In genomic region chr1:32204943-32205361, GRCh38 we compare ENCODE assay signal across 8 cellular contexts. TPM values are rescaled to one million over a fixed set of nuclear protein-coding genes. Genes with fewer than 3 reads are reported as not detected.
DNase-seq lines count a peak whose midpoint lies in the region; ATAC-seq, FAIRE-seq and TF ChIP-seq lines count a peak whose summit lies in the region.

No MANE protein-coding gene starts in this region.

- H3K9me3 Mint-ChIP-seq in naive thymus-derived CD4-positive, alpha-beta T cell: no peaks in the 10 kb centered on the region

- CTCF ChIA-PET in naive thymus-derived CD4-positive, alpha-beta T cell (lab: Charles Lee): interaction anchor here (1.0 to 2.1 kb wide), 2 partner anchors 10 to 44 kb away, joined by 3 to 7 read pairs; no protein-coding TSS in a partner anchor

- no peak overlapping the region for H2AFZ ChIP-seq in Loucy (ENCODE audit: low read length)

- ATAC-seq in naive thymus-derived CD4-positive, alpha-beta T cell: no peak
- ATAC-seq in HG03025 (IDR thresholded peaks at IDR 0.05; ENCODE audit: low FRiP score, unreplicated experiment): no peak

- no peaks in the 10 kb centered on the region for H3K36me3 ChIP-seq in BE2C
- H3K36me3 ChIP-seq in Loucy (ENCODE audit: insufficient read depth, low read length): no peaks in the 10 kb centered on the region
- H3K36me3 ChIP-seq in naive thymus-derived CD4-positive, alpha-beta T cell (ENCODE audit: control insufficient read depth in 2 of 3, insufficient read depth in 3 of 3, low read length in 3 of 3): peaks cover 0 to 16% (median 0%) of the 10 kb centered on the region in 3 experiments

- peaks cover 0 to 4% (median 0%) of the 10 kb centered on the region in 5 donors for H3K36me3 Mint-ChIP-seq in naive thymus-derived CD4-positive, alpha-beta T cell

- H3K4me3 ChIP-seq in BE2C (ENCODE audit: low read depth, low read length) (peak overlapping the region; percentile 73), Loucy (ENCODE audit: low read length, poor library complexity, severe bottlenecking) (peak overlapping the region; percentile 80), coronary artery (peak overlapping the region; percentile 86)
- peak overlapping the region; percentile 81 for H3K4me3 ChIP-seq in naive thymus-derived CD4-positive, alpha-beta T cell (ENCODE audit: low read length)

- H3F3A ChIP-seq in Loucy (ENCODE audit: low read depth): no peaks in the 10 kb centered on the region; the same call in 1 of the 2 replicates

- H3K27ac ChIP-seq in coronary artery: peak overlapping the region in 1 of 2 donors; percentile 65
- H3K27ac ChIP-seq in naive thymus-derived CD4-positive, alpha-beta T cell (ENCODE audit: low read depth, low read length): peak overlapping the region; percentile 80

- H3K9me2 ChIP-seq in Loucy (replicated peaks; ENCODE audit: low read depth, low read length): no peaks in the 10 kb centered on the region

- peak overlapping the region in 8 of 9 donors; percentile 31 to 95 (median 88) for H3K27ac Mint-ChIP-seq in naive thymus-derived CD4-positive, alpha-beta T cell

- peak overlapping the region; percentile 78 for H3K9ac ChIP-seq in Loucy (ENCODE audit: low read depth, low read length, poor library complexity, severe bottlenecking)

- no peaks in the 10 kb centered on the region for H3K27me3 Mint-ChIP-seq in naive thymus-derived CD4-positive, alpha-beta T cell

- H3K4me3 Mint-ChIP-seq in naive thymus-derived CD4-positive, alpha-beta T cell: peak overlapping the region in 9 of 10 donors; percentile 65 to 91 (median 88)

- POLR2A ChIA-PET in naive thymus-derived CD4-positive, alpha-beta T cell (lab: Charles Lee): interaction anchor here (1.0 to 4.0 kb wide), 9 partner anchors 10 to 189 kb away, joined by 3 to 18 read pairs (median 6); partner anchors contain the start of genes BSDC1, HDAC1 and MARCKSL1

- DNase-seq in BE2C: no peak
- DNase-seq in coronary artery (ENCODE audit: low spot score): no peak
- DNase-seq in naive thymus-derived CD4-positive, alpha-beta T cell: no peak
- no peak for DNase-seq in NCI-H82 treated with DMSO at 0.1 percent for 48 hours (lab: John Stamatoyannopoulos, UW; ENCODE audit: unreplicated experiment)
- DNase-seq in NCI-H226: no peak
- no peak for DNase-seq in RCC 7860 (ENCODE audit: low spot score)

- no peaks in the 10 kb centered on the region for H3K9me3 ChIP-seq in BE2C
- no peaks in the 10 kb centered on the region for H3K9me3 ChIP-seq in Loucy (ENCODE audit: insufficient read depth, low read depth, low read length)
- H3K9me3 ChIP-seq in naive thymus-derived CD4-positive, alpha-beta T cell (ENCODE audit: control insufficient read depth in 2 of 3, low read length in 3 of 3): no peaks in the 10 kb centered on the region

- H3K4me2 ChIP-seq in Loucy (ENCODE audit: low read depth, low read length, poor library complexity, severe bottlenecking): peak overlapping the region; percentile 67

- TF ChIP-seq CTCF in BE2C (IDR thresholded peaks at IDR 0.05; ENCODE audit: low read depth, low read length) (no peak), Loucy (conservative IDR thresholded peaks at IDR 0.05; ENCODE audit: low read length) (no peak), coronary artery (IDR thresholded peaks at IDR 0.05) (no peak)

- peaks cover 11% of the 10 kb centered on the region; the same call in 1 of the 2 replicates for H3K79me2 ChIP-seq in Loucy (ENCODE audit: insufficient read depth, low read length)

- intact Hi-C loops in naive thymus-derived CD4-positive, alpha-beta T cell (cut with micrococcal nuclease): loop anchor here (1.0 to 10.0 kb wide), 7 partner anchors 17 to 560 kb away; partner anchors contain the start of genes BSDC1 (in 1 of the 2), EIF3I (in 1 of the 2), KHDRBS1 (in 1 of the 2) and PEF1 (in 1 of the 2)

- H3K4me1 ChIP-seq in BE2C (peaks cover 10% of the 10 kb centered on the region), Loucy (ENCODE audit: insufficient read depth, low read length, poor library complexity, severe bottlenecking) (peaks cover 41% of the 10 kb centered on the region)
- H3K4me1 ChIP-seq in naive thymus-derived CD4-positive, alpha-beta T cell (ENCODE audit: control insufficient read depth in 2 of 2, insufficient read depth in 2 of 2, low read length in 2 of 2): peaks cover 20 to 28% of the 10 kb centered on the region in 2 donors

- FAIRE-seq in RCC 7860 (lab: Jason Lieb, UNC): no peak

- H3K27me3 ChIP-seq in BE2C (no peaks in the 10 kb centered on the region), Loucy (ENCODE audit: insufficient read depth, low read length, poor library complexity, severe bottlenecking) (no peaks in the 10 kb centered on the region)
- H3K27me3 ChIP-seq in naive thymus-derived CD4-positive, alpha-beta T cell (ENCODE audit: control insufficient read depth in 2 of 2, insufficient read depth in 2 of 2, low read length in 2 of 2): no peaks in the 10 kb centered on the region

- no peaks in the 10 kb centered on the region for H4K20me1 ChIP-seq in Loucy (ENCODE audit: insufficient read depth, low read length, poor library complexity, severe bottlenecking)

- H3K4me1 Mint-ChIP-seq in naive thymus-derived CD4-positive, alpha-beta T cell: peaks cover 22 to 49% (median 39%) of the 10 kb centered on the region in 7 donors

RNA-seq across cellular contexts. Expression of gene IQCC, which starts 0.5 kb away (rescaled TPM):
- 2.8 TPM for polyA plus RNA-seq in BE2C (2012; ENCODE audit: insufficient read depth, insufficient read length, low read depth)
- total RNA-seq in naive thymus-derived CD4-positive, alpha-beta T cell: 1 to 10 TPM; 2.3 to 4.6 (median 2.5) TPM
- polyA plus RNA-seq in naive thymus-derived CD4-positive, alpha-beta T cell: 1 to 10 TPM; 1.8 to 3.0 TPM

RNA-seq across cellular contexts. Expression of gene DCDC2B, which starts 3.9 kb away (rescaled TPM):
- polyA plus RNA-seq in BE2C (2012; ENCODE audit: insufficient read depth, insufficient read length, low read depth): not detected
- not detected for total RNA-seq in naive thymus-derived CD4-positive, alpha-beta T cell
- polyA plus RNA-seq in naive thymus-derived CD4-positive, alpha-beta T cell: under 1 TPM in 1 of 2 donors, not detected in 1; 0.25 TPM

RNA-seq across cellular contexts. Expression of gene CCDC28B, which starts 4.6 kb away (rescaled TPM):
- 79.9 TPM for polyA plus RNA-seq in BE2C (2012; ENCODE audit: insufficient read depth, insufficient read length, low read depth)
- total RNA-seq in naive thymus-derived CD4-positive, alpha-beta T cell: 10 to 100 TPM in 1 of 5 experiments, 1 to 10 TPM in 4; 6.2 to 39.0 (median 8.7) TPM
- polyA plus RNA-seq in naive thymus-derived CD4-positive, alpha-beta T cell: 10 to 100 TPM; 11.7 to 16.1 TPM

RNA-seq across cellular contexts. Expression of gene TMEM234, which starts 17.2 kb away (rescaled TPM):
- 9.9 TPM for polyA plus RNA-seq in BE2C (2012; ENCODE audit: insufficient read depth, insufficient read length, low read depth)
- 10 to 100 TPM; 15.9 to 29.6 (median 21.4) TPM for total RNA-seq in naive thymus-derived CD4-positive, alpha-beta T cell
- 1 to 10 TPM; 5.9 to 6.1 TPM for polyA plus RNA-seq in naive thymus-derived CD4-positive, alpha-beta T cell

RNA-seq across cellular contexts. Expression of gene EIF3I, which starts 17.3 kb away (rescaled TPM):
- polyA plus RNA-seq in BE2C (2012; ENCODE audit: insufficient read depth, insufficient read length, low read depth): 402 TPM
- 100 to 1,000 TPM in 3 of 5 experiments, 10 to 100 TPM in 2; 82.6 to 182 (median 104) TPM for total RNA-seq in naive thymus-derived CD4-positive, alpha-beta T cell
- 100 to 1,000 TPM; 185 to 189 TPM for polyA plus RNA-seq in naive thymus-derived CD4-positive, alpha-beta T cell
